Comparison of ENCODE assay signal across 15 cellular contexts in genomic region chr3:25433868-25434267, GRCh38. TPM values are rescaled to one million over a fixed set of nuclear protein-coding genes. Genes with fewer than 3 reads are reported as not detected.
DNase-seq lines count a peak whose midpoint lies in the region; ATAC-seq and TF ChIP-seq lines count a peak whose summit lies in the region.
"Had no signal": no experiment of that assay in that cellular context is flagged by ENCODE, and none has a peak within 500 bp of the region (broad histone marks: within the 10 kb centered on the region; RNA-seq: fewer than 3 reads in every experiment).

No MANE protein-coding gene starts in this region.

- intact Hi-C loops in right lobe of liver (cut with DNase I) = no loop called here

- ATAC-seq in right lobe of liver (peak; percentile 43 to 80 (median 60)), HG02981 (IDR thresholded peaks at IDR 0.05; ENCODE audit: unreplicated experiment) (no peak), HG03095 (IDR thresholded peaks at IDR 0.05; ENCODE audit: unreplicated experiment) (no peak)
- peak; percentile 42 for ATAC-seq in stimulated activated memory B cell treated with anti-CD40 and anti-IgM and Interleukin-4, amounts not matched to agents 10 μg/mL and 1 μg/mL and 100 μg/mL, for 72 hours
- ATAC-seq: stimulated activated naive CD8-positive, alpha-beta T cell treated with anti-CD3 and anti-CD28 coated beads, Interleukin-15, Interleukin-2, amounts not matched to agents 100 U/mL and 50 U/mL, for 24 hours had no signal

- H3K36me3 ChIP-seq in right lobe of liver = no peaks in the 10 kb centered on the region
- H3K36me3 ChIP-seq: ovary had no signal

- no peak overlapping the region for H3K4me3 Mint-ChIP-seq in stimulated activated memory B cell treated with anti-CD40 and anti-IgM and Interleukin-4, amounts not matched to agents 10 μg/mL and 1 μg/mL and 100 μg/mL, for 72 hours
- H3K4me3 Mint-ChIP-seq: activated naive CD4-positive, alpha-beta T cell treated with anti-CD3 and anti-CD28 coated beads for 36 hours; dendritic cell treated with granulocyte-macrophage colony-stimulating factor and Interleukin-4, amounts not matched to agents 40 ng/mL and 50 ng/mL, for 4 days; T-helper 2 cell treated with Interferon-gamma antibody and Interleukin-4, amounts not matched to agents 5 μg/mL and 100 μg/mL, for 36 hours had no signal

- H3K4me1 Mint-ChIP-seq in stimulated activated memory B cell treated with anti-CD40 and anti-IgM and Interleukin-4, amounts not matched to agents 10 μg/mL and 1 μg/mL and 100 μg/mL, for 72 hours = peaks cover 5% of the 10 kb centered on the region

- no peak overlapping the region for H3K4me3 ChIP-seq in right lobe of liver
- H3K4me3 ChIP-seq: ovary had no signal

- H3K9me3 ChIP-seq in right lobe of liver = no peaks in the 10 kb centered on the region
- H3K9me3 ChIP-seq: ovary had no signal

- DNase-seq in M059J (ENCODE audit: low read depth) (peak; percentile 69), caudate nucleus (lab: John Stamatoyannopoulos, UW) (peak in 7 of 61 donors; percentile 10 to 64 (median 17)), right lobe of liver (peak in 2 of 3 donors; percentile 45 to 51), superior temporal gyrus (ENCODE audit: extremely low spot score) (no peak), COLO668 (lab: John Stamatoyannopoulos, UW; ENCODE audit: unreplicated experiment) (no peak)
- DNase-seq: activated naive CD4-positive, alpha-beta T cell treated with anti-CD3 and anti-CD28 coated beads for 36 hours; C1 segment of cervical spinal cord; stimulated activated CD4-positive, alpha-beta T cell treated with anti-CD3 and anti-CD28 coated beads, Interleukin-4, amount 100 ng/mL, for 24 hours; stimulated activated naive CD8-positive, alpha-beta T cell treated with anti-CD3 and anti-CD28 coated beads, Interleukin-15, Interleukin-2, amounts not matched to agents 100 U/mL and 50 U/mL, for 24 hours had no signal

- H3K27ac Mint-ChIP-seq in stimulated activated memory B cell treated with anti-CD40 and anti-IgM and Interleukin-4, amounts not matched to agents 10 μg/mL and 1 μg/mL and 100 μg/mL, for 72 hours = no peak overlapping the region
- H3K27ac Mint-ChIP-seq: activated naive CD4-positive, alpha-beta T cell treated with anti-CD3 and anti-CD28 coated beads for 36 hours; dendritic cell treated with granulocyte-macrophage colony-stimulating factor and Interleukin-4, amounts not matched to agents 40 ng/mL and 50 ng/mL, for 4 days; T-helper 2 cell treated with Interferon-gamma antibody and Interleukin-4, amounts not matched to agents 5 μg/mL and 100 μg/mL, for 36 hours had no signal

- H3K27ac ChIP-seq in caudate nucleus (ENCODE audit: low read depth, low read length) (peak overlapping the region; percentile 24), right lobe of liver (peak overlapping the region in 1 of 3 donors; percentile 29)
- H3K27ac ChIP-seq: ovary had no signal

- TF ChIP-seq POLR2A in right lobe of liver (IDR thresholded peaks at IDR 0.05) = no peak

- H3K27me3 ChIP-seq in right lobe of liver = no peaks in the 10 kb centered on the region
- H3K27me3 ChIP-seq: ovary had no signal

- peaks cover 0 to 21% (median 3%) of the 10 kb centered on the region in 4 donors for H3K4me1 ChIP-seq in right lobe of liver

- H3K9me3 Mint-ChIP-seq in stimulated activated memory B cell treated with anti-CD40 and anti-IgM and Interleukin-4, amounts not matched to agents 10 μg/mL and 1 μg/mL and 100 μg/mL, for 72 hours = no peaks in the 10 kb centered on the region
- H3K9me3 Mint-ChIP-seq: activated naive CD4-positive, alpha-beta T cell treated with anti-CD3 and anti-CD28 coated beads for 36 hours; dendritic cell treated with granulocyte-macrophage colony-stimulating factor and Interleukin-4, amounts not matched to agents 40 ng/mL and 50 ng/mL, for 4 days; T-helper 2 cell treated with Interferon-gamma antibody and Interleukin-4, amounts not matched to agents 5 μg/mL and 100 μg/mL, for 36 hours had no signal

- H3K27me3 Mint-ChIP-seq in stimulated activated memory B cell treated with anti-CD40 and anti-IgM and Interleukin-4, amounts not matched to agents 10 μg/mL and 1 μg/mL and 100 μg/mL, for 72 hours = no peaks in the 10 kb centered on the region

- TF ChIP-seq CTCF in right lobe of liver (IDR thresholded peaks at IDR 0.05) = no peak

- H3K36me3 Mint-ChIP-seq in stimulated activated memory B cell treated with anti-CD40 and anti-IgM and Interleukin-4, amounts not matched to agents 10 μg/mL and 1 μg/mL and 100 μg/mL, for 72 hours = no peaks in the 10 kb centered on the region

- 40% methylated on average over 4 of the region's 5 CpGs for WGBS in right lobe of liver (ENCODE audit: insufficient coverage, low coverage, low lambda C conversion rate, missing lambda C conversion rate)

RNA-seq across cellular contexts. Expression of gene RARB, which starts 5.8 kb away (rescaled TPM):
- 37.1 and 40.2 TPM in 2 replicates for total RNA-seq in M059J (2014; rRNA removed; shearing (Covaris generic))
- 1 to 10 TPM; 1.2 to 2.8 (median 2.1) TPM for total RNA-seq in right lobe of liver
- total RNA-seq: activated naive CD4-positive, alpha-beta T cell treated with anti-CD3 and anti-CD28 coated beads for 36 hours had no signal

Comparison
In these comparisons a context has a peak if more than half of its experiments do, and no peak if none do; other contexts are left out.
1. DNase-seq: peak in M059J (single experiment) and right lobe of liver (2 of 3); none in superior temporal gyrus (single experiment) and COLO668 (single experiment).
2. ATAC-seq: peak in right lobe of liver (4 of 4) and stimulated activated memory B cell treated with anti-CD40 and anti-IgM and Interleukin-4, amounts not matched to agents 10 μg/mL and 1 μg/mL and 100 μg/mL, for 72 hours (single experiment); none in HG02981 (single experiment) and HG03095 (single experiment).
3. RNA of gene RARB, which starts 5.8 kb away (total RNA-seq): 37.1 to 40.2 TPM in M059J; 1.2 to 2.8 TPM in right lobe of liver; every median in the first group is over 10 times any median in the second.